9 cellular contexts compared by ENCODE assay signal in genomic region chr6:131281471-131282270, GRCh38.
DNase-seq lines count a peak whose midpoint lies in the region; ATAC-seq and TF ChIP-seq lines count a peak whose summit lies in the region.
"Had no signal": no experiment of that assay in that cellular context is flagged by ENCODE, and none has a peak within 500 bp of the region (broad histone marks: within the 10 kb centered on the region; RNA-seq: fewer than 3 reads in every experiment).

No MANE protein-coding gene starts in this region.

- DNase-seq in GM23338 (ENCODE audit: low spot score) (peak; percentile 86), cerebellar cortex (ENCODE audit: low spot score) (peak; percentile 12), naive B cell (peak; percentile 61), NCI-H2171 treated with DMSO at 0.1 percent for 48 hours (lab: John Stamatoyannopoulos, UW) (no peak)
- peak; percentile 37 for DNase-seq in activated CD4-positive, CD25-positive, alpha-beta regulatory T cell treated with anti-CD3 and anti-CD28 coated beads, Interleukin-2, amount 50 U/mL, for 16 hours (ENCODE audit: low read depth, low spot score)

- H3K4me3 ChIP-seq in GM23338, result no peak overlapping the region
- H3K4me3 ChIP-seq: HAP-1 had no signal

- H3K27me3 ChIP-seq in GM23338 (ENCODE audit: insufficient read depth), result no peaks in the 10 kb centered on the region

- H3K4me1 ChIP-seq in GM23338 (ENCODE audit: insufficient read depth), result peaks cover 31% of the 10 kb centered on the region
- H3K4me1 ChIP-seq: HAP-1 had no signal

- no peaks in the 10 kb centered on the region for H3F3A ChIP-seq in GM23338 (replicated peaks; ENCODE audit: low read depth)

- H3K9me2 ChIP-seq in GM23338 (ENCODE audit: insufficient read depth), result peaks cover 13% of the 10 kb centered on the region; the same call in 1 of the 2 replicates

- peak overlapping the region; percentile 10 for H3K4me2 ChIP-seq in GM23338

- H3K36me3 Mint-ChIP-seq in GM23338 (ENCODE audit: low read depth) (peaks cover 10% of the 10 kb centered on the region; the same call in 1 of the 3 replicates), naive B cell (peaks cover 16 to 23% of the 10 kb centered on the region in 2 donors)
- peaks cover 38% of the 10 kb centered on the region for H3K36me3 Mint-ChIP-seq in stimulated activated naive CD8-positive, alpha-beta T cell treated with anti-CD3 and anti-CD28 coated beads, Interleukin-15, Interleukin-2, amounts not matched to agents 100 ng/mL and 50 ng/mL, for 24 hours (ENCODE audit: low read depth)

- H2AFZ ChIP-seq in GM23338, result peak overlapping the region; percentile 19; the same call in 1 of the 2 replicates

- H3K4me3 Mint-ChIP-seq in GM23338 (peak overlapping the region; percentile 25; the same call in 1 of the 3 replicates), naive B cell (peak overlapping the region; percentile 28 to 91 (median 88))
- H3K4me3 Mint-ChIP-seq in stimulated activated naive CD8-positive, alpha-beta T cell treated with anti-CD3 and anti-CD28 coated beads, Interleukin-15, Interleukin-2, amounts not matched to agents 100 ng/mL and 50 ng/mL, for 24 hours, result peak overlapping the region; percentile 74

- H3K27ac ChIP-seq in GM23338 (ENCODE audit: low read depth), result peak overlapping the region; percentile 89

- no peaks in the 10 kb centered on the region; the same call in 2 of the 3 replicates for H3K9me3 Mint-ChIP-seq in GM23338
- peaks cover 0 to 9% (median 6%) of the 10 kb centered on the region in 7 donors for H3K9me3 Mint-ChIP-seq in naive B cell
- H3K9me3 Mint-ChIP-seq in stimulated activated naive CD8-positive, alpha-beta T cell treated with anti-CD3 and anti-CD28 coated beads, Interleukin-15, Interleukin-2, amounts not matched to agents 100 ng/mL and 50 ng/mL, for 24 hours, result peaks cover 9% of the 10 kb centered on the region

- H3K27ac Mint-ChIP-seq in GM23338 (peak overlapping the region; percentile 92), naive B cell (peak overlapping the region; percentile 59 to 98 (median 93))
- peak overlapping the region; percentile 91 for H3K27ac Mint-ChIP-seq in stimulated activated naive CD8-positive, alpha-beta T cell treated with anti-CD3 and anti-CD28 coated beads, Interleukin-15, Interleukin-2, amounts not matched to agents 100 ng/mL and 50 ng/mL, for 24 hours

- peak; percentile 94 for ATAC-seq in GM23338
- ATAC-seq in naive B cell (ENCODE audit: low read depth in 2 of 2), result peak; percentile 96 to 98
- ATAC-seq in GM21526 (IDR thresholded peaks at IDR 0.05; ENCODE audit: low FRiP score, unreplicated experiment), result no peak
- ATAC-seq in GM21528 (IDR thresholded peaks at IDR 0.05; ENCODE audit: low FRiP score, unreplicated experiment), result no peak

- no peak for TF ChIP-seq CTCF in GM23338 (conservative IDR thresholded peaks at IDR 0.05; ENCODE audit: low read depth in 2 of 2)

- no peaks in the 10 kb centered on the region for H3K36me3 ChIP-seq in GM23338 (ENCODE audit: insufficient read depth)
- H3K36me3 ChIP-seq: HAP-1 had no signal

- H3K27me3 Mint-ChIP-seq in GM23338 (ENCODE audit: insufficient read depth, low read depth, poor library complexity) (peaks cover 9% of the 10 kb centered on the region), naive B cell (no peaks in the 10 kb centered on the region)
- H3K27me3 Mint-ChIP-seq in stimulated activated naive CD8-positive, alpha-beta T cell treated with anti-CD3 and anti-CD28 coated beads, Interleukin-15, Interleukin-2, amounts not matched to agents 100 ng/mL and 50 ng/mL, for 24 hours, result no peaks in the 10 kb centered on the region

- H4K20me1 ChIP-seq in GM23338 (replicated peaks; ENCODE audit: insufficient read depth), result no peaks in the 10 kb centered on the region

- H3K79me2 ChIP-seq in GM23338 (replicated peaks; ENCODE audit: insufficient read depth), result no peaks in the 10 kb centered on the region

- H3K4me1 Mint-ChIP-seq in GM23338, result peaks cover 33% of the 10 kb centered on the region
- peaks cover 17 to 29% (median 28%) of the 10 kb centered on the region in 3 donors for H3K4me1 Mint-ChIP-seq in naive B cell
- peaks cover 41% of the 10 kb centered on the region for H3K4me1 Mint-ChIP-seq in stimulated activated naive CD8-positive, alpha-beta T cell treated with anti-CD3 and anti-CD28 coated beads, Interleukin-15, Interleukin-2, amounts not matched to agents 100 ng/mL and 50 ng/mL, for 24 hours (ENCODE audit: low read depth)

TF ChIP-seq in GM23338, 12 proteins besides CTCF, POLR2A, EP300 and RAD21:
- TF ChIP-seq NANOG (IDR thresholded peaks at IDR 0.05; ENCODE audit: borderline replicate concordance) (0 out of 2 replicates have a peak, but pooled peaks have one; percentile 6), ETS1 (IDR thresholded peaks at IDR 0.05) (no peak; the same call in 1 of the 2 replicates), CREB1 (CRISPR knock-in tag; IDR thresholded peaks at IDR 0.05; ENCODE audit: low read depth) (peak; percentile 52; the same call in 1 of the 2 replicates), EZH2 (IDR thresholded peaks at IDR 0.05; ENCODE audit: low read depth, unreplicated experiment) (no peak), ZNF114 (CRISPR knock-in tag; IDR thresholded peaks at IDR 0.05) (no peak), STAT1 (IDR thresholded peaks at IDR 0.05; ENCODE audit: unreplicated experiment) (no peak), JUNB (IDR thresholded peaks at IDR 0.05; ENCODE audit: unreplicated experiment) (no peak), ZNF331 (CRISPR knock-in tag; IDR thresholded peaks at IDR 0.05; ENCODE audit: low read depth) (no peak)
TF ChIP-seq in GM23338: peak in this region for 2.

Comparison
In these comparisons a context has a peak if more than half of its experiments do, and no peak if none do; other contexts are left out.
1. ATAC-seq: peak in GM23338 (single experiment) and naive B cell (2 of 2); none in GM21526 (single experiment) and GM21528 (single experiment).
2. H3K4me3 Mint-ChIP-seq: peak in every context shown above with its lines; median percentile 88 in naive B cell; 74 in stimulated activated naive CD8-positive, alpha-beta T cell treated with anti-CD3 and anti-CD28 coated beads, Interleukin-15, Interleukin-2, amounts not matched to agents 100 ng/mL and 50 ng/mL, for 24 hours; 25 in GM23338.
3. Peak in every context shown above with its lines, with median percentiles within 50 percentile points of each other: H3K27ac Mint-ChIP-seq.